Comparison of ENCODE assay signal across 1 cellular context in the genomic region with DNA sequence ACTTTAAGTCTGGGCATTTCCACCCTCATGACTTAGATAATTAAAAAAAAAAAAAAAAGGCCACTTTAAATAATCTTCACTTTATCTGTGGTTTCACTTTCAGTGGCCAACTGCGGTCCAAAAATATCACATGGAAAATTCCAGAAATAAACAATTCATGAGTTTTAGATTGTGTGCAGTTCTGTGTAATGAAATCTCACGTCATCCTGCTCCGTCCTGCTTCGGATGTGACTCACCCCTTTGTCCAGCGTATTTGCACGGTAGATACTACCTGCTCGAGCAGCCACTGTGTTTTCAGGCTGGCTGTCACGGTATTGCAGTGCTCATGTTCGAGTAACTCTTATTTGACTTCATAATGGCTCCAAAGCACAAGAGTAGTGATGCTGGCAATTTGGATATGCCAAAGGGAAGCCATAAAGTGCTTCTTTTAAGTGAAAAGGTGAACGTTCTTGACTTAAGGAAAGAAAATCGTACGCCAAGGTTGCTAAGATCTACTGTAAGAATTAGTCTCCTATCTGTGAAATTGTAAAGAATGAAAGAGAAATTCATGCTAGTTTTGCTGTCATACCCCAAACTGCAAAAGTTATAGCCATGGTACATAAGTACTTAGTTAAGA.
TF ChIP-seq lines count a peak whose summit lies in the region.

No MANE protein-coding gene starts in this region.

TF ChIP-seq in K562, 482 proteins besides CTCF, POLR2A, EP300 and RAD21 (continued from another document):
- TF ChIP-seq, protein P1, sequence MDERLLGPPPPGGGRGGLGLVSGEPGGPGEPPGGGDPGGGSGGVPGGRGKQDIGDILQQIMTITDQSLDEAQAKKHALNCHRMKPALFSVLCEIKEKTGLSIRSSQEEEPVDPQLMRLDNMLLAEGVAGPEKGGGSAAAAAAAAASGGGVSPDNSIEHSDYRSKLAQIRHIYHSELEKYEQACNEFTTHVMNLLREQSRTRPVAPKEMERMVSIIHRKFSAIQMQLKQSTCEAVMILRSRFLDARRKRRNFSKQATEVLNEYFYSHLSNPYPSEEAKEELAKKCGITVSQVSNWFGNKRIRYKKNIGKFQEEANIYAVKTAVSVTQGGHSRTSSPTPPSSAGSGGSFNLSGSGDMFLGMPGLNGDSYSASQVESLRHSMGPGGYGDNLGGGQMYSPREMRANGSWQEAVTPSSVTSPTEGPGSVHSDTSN (CRISPR knock-in tag; IDR thresholded peaks at IDR 0.05; ENCODE audit: low read depth), result no peak
- TF ChIP-seq, protein P1 (tag; conservative IDR thresholded peaks at IDR 0.05; ENCODE audit: low read depth), result no peak
- TF ChIP-seq DPF2 (IDR thresholded peaks at IDR 0.05) (peak; percentile 73), SOX6 (IDR thresholded peaks at IDR 0.05) (peak; percentile 72), SMARCA4 (IDR thresholded peaks at IDR 0.05) (peak; percentile 48), NFE2 (IDR thresholded peaks at IDR 0.05; ENCODE audit: low read depth) (no peak), CTBP1 (IDR thresholded peaks at IDR 0.05; ENCODE audit: borderline replicate concordance) (peak; percentile 27; the same call in 1 of the 2 replicates), ZNF589 (CRISPR knock-in tag; IDR thresholded peaks at IDR 0.05; ENCODE audit: low read depth) (no peak), MYNN (IDR thresholded peaks at IDR 0.05) (no peak), MYNN (CRISPR knock-in tag; IDR thresholded peaks at IDR 0.05) (no peak), HDGF (IDR thresholded peaks at IDR 0.05) (no peak), TCF7 (IDR thresholded peaks at IDR 0.05; ENCODE audit: borderline replicate concordance) (no peak), ZNF77 (CRISPR knock-in tag; IDR thresholded peaks at IDR 0.05) (no peak), TCFL5 (CRISPR knock-in tag; conservative IDR thresholded peaks at IDR 0.05) (no peak), TEAD4 (IDR thresholded peaks at IDR 0.05; ENCODE audit: low read length) (peak; percentile 34; the same call in 1 of the 2 replicates), TEAD4 (CRISPR knock-in tag; IDR thresholded peaks at IDR 0.05; ENCODE audit: borderline replicate concordance) (no peak), ATF1 (CRISPR knock-in tag; IDR thresholded peaks at IDR 0.05) (no peak), ATF1 (tag; IDR thresholded peaks at IDR 0.05) (peak; percentile 55), FOSL1 (tag; conservative IDR thresholded peaks at IDR 0.05) (peak; percentile 86), NRF1 (conservative IDR thresholded peaks at IDR 0.05 in 1 of 2, IDR thresholded peaks at IDR 0.05 in 1 of 2) (peak; percentile 26 to 34; a peak in 3 of 4 replicates), HNRNPL (IDR thresholded peaks at IDR 0.05; ENCODE audit: low read depth, low read length) (no peak), CHD4 (IDR thresholded peaks at IDR 0.05; ENCODE audit: insufficient read depth, insufficient replicate concordance, low read depth, low read length, poor library complexity, severe bottlenecking) (no peak), JUND (IDR thresholded peaks at IDR 0.05; ENCODE audit: borderline replicate concordance, low read depth, low read length) (peak; percentile 88), JUND (tag; IDR thresholded peaks at IDR 0.05; ENCODE audit: borderline replicate concordance, low read depth, low read length) (peak; percentile 81; the same call in 2 of the 3 replicates), HDAC1 (IDR thresholded peaks at IDR 0.05) (peak in 1 of 2 experiments; percentile 40; a peak in 1 of 4 replicates), CREM (IDR thresholded peaks at IDR 0.05; ENCODE audit: low read depth) (peak; percentile 50; the same call in 1 of the 2 replicates), ATF7 (IDR thresholded peaks at IDR 0.05) (0 out of 2 replicates have a peak, but pooled peaks have one; percentile 46), POLR2AphosphoS5 (IDR thresholded peaks at IDR 0.05; ENCODE audit: control insufficient read depth, insufficient read depth, low read depth, low read length) (no peak), TEAD1 (CRISPR knock-in tag; IDR thresholded peaks at IDR 0.05) (no peak), ARID1B (IDR thresholded peaks at IDR 0.05) (0 out of 2 replicates have a peak, but pooled peaks have one; percentile 45), ZNF384 (IDR thresholded peaks at IDR 0.05; ENCODE audit: low read depth, low read length) (0 out of 2 replicates have a peak, but pooled peaks have one; percentile 27), ZNF175 (CRISPR knock-in tag; IDR thresholded peaks at IDR 0.05; ENCODE audit: low read depth) (no peak), SMARCE1 (IDR thresholded peaks at IDR 0.05) (peak; percentile 56; the same call in 1 of the 2 replicates), CREB1 (IDR thresholded peaks at IDR 0.05) (0 out of 2 replicates have a peak, but pooled peaks have one; percentile 37), CREB1 (CRISPR knock-in tag; IDR thresholded peaks at IDR 0.05) (no peak), RNF2 (IDR thresholded peaks at IDR 0.05) (no peak), BACH1 (tag; IDR thresholded peaks at IDR 0.05) (0 out of 2 replicates have a peak, but pooled peaks have one; percentile 25), MEF2D (tag; conservative IDR thresholded peaks at IDR 0.05; ENCODE audit: low read depth) (peak; percentile 86)
- TF ChIP-seq, protein P2, sequence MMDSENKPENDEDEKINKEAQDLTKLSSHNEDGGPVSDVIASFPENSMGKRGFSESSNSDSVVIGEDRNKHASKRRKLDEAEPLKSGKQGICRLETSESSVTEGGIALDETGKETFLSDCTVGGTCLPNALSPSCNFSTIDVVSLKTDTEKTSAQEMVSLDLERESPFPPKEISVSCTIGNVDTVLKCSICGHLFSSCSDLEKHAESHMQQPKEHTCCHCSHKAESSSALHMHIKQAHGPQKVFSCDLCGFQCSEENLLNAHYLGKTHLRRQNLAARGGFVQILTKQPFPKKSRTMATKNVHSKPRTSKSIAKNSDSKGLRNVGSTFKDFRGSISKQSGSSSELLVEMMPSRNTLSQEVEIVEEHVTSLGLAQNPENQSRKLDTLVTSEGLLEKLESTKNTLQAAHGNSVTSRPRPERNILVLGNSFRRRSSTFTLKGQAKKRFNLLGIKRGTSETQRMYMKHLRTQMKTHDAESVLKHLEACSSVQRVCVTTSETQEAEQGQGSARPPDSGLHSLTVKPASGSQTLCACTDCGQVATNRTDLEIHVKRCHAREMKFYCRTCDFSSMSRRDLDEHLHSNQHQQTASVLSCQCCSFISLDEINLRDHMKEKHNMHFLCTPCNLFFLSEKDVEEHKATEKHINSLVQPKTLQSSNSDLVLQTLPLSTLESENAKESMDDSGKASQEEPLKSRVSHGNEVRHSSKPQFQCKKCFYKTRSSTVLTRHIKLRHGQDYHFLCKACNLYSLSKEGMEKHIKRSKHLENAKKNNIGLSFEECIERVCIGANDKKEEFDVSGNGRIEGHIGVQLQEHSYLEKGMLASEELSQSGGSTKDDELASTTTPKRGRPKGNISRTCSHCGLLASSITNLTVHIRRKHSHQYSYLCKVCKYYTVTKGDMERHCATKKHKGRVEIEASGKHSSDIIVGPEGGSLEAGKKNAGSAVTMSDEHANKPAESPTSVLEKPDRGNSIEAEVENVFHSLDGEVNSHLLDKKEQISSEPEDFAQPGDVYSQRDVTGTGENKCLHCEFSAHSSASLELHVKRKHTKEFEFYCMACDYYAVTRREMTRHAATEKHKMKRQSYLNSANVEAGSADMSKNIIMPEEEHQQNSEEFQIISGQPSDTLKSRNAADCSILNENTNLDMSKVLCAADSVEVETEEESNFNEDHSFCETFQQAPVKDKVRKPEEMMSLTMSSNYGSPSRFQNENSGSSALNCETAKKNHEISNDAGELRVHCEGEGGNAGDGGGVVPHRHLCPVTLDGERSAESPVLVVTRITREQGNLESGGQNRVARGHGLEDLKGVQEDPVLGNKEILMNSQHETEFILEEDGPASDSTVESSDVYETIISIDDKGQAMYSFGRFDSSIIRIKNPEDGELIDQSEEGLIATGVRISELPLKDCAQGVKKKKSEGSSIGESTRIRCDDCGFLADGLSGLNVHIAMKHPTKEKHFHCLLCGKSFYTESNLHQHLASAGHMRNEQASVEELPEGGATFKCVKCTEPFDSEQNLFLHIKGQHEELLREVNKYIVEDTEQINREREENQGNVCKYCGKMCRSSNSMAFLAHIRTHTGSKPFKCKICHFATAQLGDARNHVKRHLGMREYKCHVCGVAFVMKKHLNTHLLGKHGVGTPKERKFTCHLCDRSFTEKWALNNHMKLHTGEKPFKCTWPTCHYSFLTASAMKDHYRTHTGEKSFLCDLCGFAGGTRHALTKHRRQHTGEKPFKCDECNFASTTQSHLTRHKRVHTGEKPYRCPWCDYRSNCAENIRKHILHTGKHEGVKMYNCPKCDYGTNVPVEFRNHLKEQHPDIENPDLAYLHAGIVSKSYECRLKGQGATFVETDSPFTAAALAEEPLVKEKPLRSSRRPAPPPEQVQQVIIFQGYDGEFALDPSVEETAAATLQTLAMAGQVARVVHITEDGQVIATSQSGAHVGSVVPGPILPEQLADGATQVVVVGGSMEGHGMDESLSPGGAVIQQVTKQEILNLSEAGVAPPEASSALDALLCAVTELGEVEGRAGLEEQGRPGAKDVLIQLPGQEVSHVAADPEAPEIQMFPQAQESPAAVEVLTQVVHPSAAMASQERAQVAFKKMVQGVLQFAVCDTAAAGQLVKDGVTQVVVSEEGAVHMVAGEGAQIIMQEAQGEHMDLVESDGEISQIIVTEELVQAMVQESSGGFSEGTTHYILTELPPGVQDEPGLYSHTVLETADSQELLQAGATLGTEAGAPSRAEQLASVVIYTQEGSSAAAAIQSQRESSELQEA (IDR thresholded peaks at IDR 0.05; ENCODE audit: low read depth), result no peak
- TF ChIP-seq, protein P3, sequence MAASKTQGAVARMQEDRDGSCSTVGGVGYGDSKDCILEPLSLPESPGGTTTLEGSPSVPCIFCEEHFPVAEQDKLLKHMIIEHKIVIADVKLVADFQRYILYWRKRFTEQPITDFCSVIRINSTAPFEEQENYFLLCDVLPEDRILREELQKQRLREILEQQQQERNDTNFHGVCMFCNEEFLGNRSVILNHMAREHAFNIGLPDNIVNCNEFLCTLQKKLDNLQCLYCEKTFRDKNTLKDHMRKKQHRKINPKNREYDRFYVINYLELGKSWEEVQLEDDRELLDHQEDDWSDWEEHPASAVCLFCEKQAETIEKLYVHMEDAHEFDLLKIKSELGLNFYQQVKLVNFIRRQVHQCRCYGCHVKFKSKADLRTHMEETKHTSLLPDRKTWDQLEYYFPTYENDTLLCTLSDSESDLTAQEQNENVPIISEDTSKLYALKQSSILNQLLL (CRISPR knock-in tag; IDR thresholded peaks at IDR 0.05; ENCODE audit: borderline replicate concordance), result no peak
- TF ChIP-seq, protein P4, sequence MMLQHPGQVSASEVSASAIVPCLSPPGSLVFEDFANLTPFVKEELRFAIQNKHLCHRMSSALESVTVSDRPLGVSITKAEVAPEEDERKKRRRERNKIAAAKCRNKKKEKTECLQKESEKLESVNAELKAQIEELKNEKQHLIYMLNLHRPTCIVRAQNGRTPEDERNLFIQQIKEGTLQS (IDR thresholded peaks at IDR 0.05), result peak; percentile 89
- TF ChIP-seq, protein P4 (CRISPR knock-in tag; conservative IDR thresholded peaks at IDR 0.05), result peak; percentile 47; the same call in 1 of the 2 replicates
- TF ChIP-seq, protein P5, sequence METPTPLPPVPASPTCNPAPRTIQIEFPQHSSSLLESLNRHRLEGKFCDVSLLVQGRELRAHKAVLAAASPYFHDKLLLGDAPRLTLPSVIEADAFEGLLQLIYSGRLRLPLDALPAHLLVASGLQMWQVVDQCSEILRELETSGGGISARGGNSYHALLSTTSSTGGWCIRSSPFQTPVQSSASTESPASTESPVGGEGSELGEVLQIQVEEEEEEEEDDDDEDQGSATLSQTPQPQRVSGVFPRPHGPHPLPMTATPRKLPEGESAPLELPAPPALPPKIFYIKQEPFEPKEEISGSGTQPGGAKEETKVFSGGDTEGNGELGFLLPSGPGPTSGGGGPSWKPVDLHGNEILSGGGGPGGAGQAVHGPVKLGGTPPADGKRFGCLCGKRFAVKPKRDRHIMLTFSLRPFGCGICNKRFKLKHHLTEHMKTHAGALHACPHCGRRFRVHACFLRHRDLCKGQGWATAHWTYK (CRISPR knock-in tag; IDR thresholded peaks at IDR 0.05), result peak; percentile 92
